ENCODE assay signal across 19 cellular contexts in genomic region chr3:170599995-170600624, GRCh38. TPM values are rescaled to one million over a fixed set of nuclear protein-coding genes. Genes with fewer than 3 reads are reported as not detected.
DNase-seq lines count a peak whose midpoint lies in the region; ATAC-seq and TF ChIP-seq lines count a peak whose summit lies in the region.
"Had no signal": no experiment of that assay in that cellular context is flagged by ENCODE, and none has a peak within 500 bp of the region (broad histone marks: within the 10 kb centered on the region; RNA-seq: fewer than 3 reads in every experiment).

No MANE protein-coding gene starts in this region.

- ATAC-seq in mucosa of descending colon = peak; percentile 32

- H3K36me3 ChIP-seq in mucosa of descending colon (ENCODE audit: low read depth) (no peaks in the 10 kb centered on the region), OCI-LY7 (ENCODE audit: insufficient read depth, low read length) (no peaks in the 10 kb centered on the region)
- H3K36me3 ChIP-seq: BLaER1 treated with 17β-estradiol and CSF1 and Interleukin-3, amounts not matched to agents 10 nM and 100 nM; HAP-1 had no signal

- intact Hi-C loops in mucosa of descending colon (cut with DNase I, micrococcal nuclease) (no loop called here), OCI-LY7 (cut with micrococcal nuclease; ENCODE audit: unreplicated experiment) (no loop called here)

- peaks cover 7% of the 10 kb centered on the region for H3K4me1 ChIP-seq in mucosa of descending colon (ENCODE audit: low read depth)
- no peaks in the 10 kb centered on the region for H3K4me1 ChIP-seq in OCI-LY7 (ENCODE audit: insufficient read depth, low read length, poor library complexity, severe bottlenecking)
- H3K4me1 ChIP-seq: BLaER1 treated with 17β-estradiol and CSF1 and Interleukin-3, amounts not matched to agents 10 nM and 100 nM; HAP-1 had no signal

- CTCF ChIA-PET in OCI-LY7 (lab: Charles Lee; ENCODE audit: unreplicated experiment) = no interaction called here

- no peaks in the 10 kb centered on the region for H3K79me2 ChIP-seq in OCI-LY7 (ENCODE audit: insufficient read depth, low read depth, low read length)

- POLR2A ChIA-PET in OCI-LY7 (lab: Charles Lee) = interaction anchor here (0.7 to 1.3 kb wide), 3 partner anchors 8 to 14 kb away, joined by 3 to 4 read pairs (median 3); partner anchors contain the start of gene SLC7A14

- H3K9me2 ChIP-seq in OCI-LY7 (ENCODE audit: insufficient read depth, low read length) = no peaks in the 10 kb centered on the region

- no TSS peak for BruUV-seq in OCI-LY7 (replicated peaks; lab: Mats Ljungman, UMichigan)

- DNase-seq in HuH-7 (ENCODE audit: low spot score) = peak; percentile 39
- peak; percentile 35 for DNase-seq in SW480 (ENCODE audit: low spot score)
- peak in 1 of 3 donors; percentile 9 for DNase-seq in mucosa of descending colon
- DNase-seq in NCI-H82 (lab: John Stamatoyannopoulos, UW) = no peak
- no peak for DNase-seq in OCI-LY7 (ENCODE audit: low spot score)
- DNase-seq in NCI-H524 treated with DMSO at 0.1 percent for 48 hours (lab: John Stamatoyannopoulos, UW) = no peak
- DNase-seq: ACHN; Calu3; CD4-positive, CD25-positive, alpha-beta regulatory T cell; DMS 273 treated with DMSO at 0.1 percent for 48 hours; DMS79 treated with DMSO at 0.1 percent for 48 hours; EL; GOT3; HFFc6; IMR-90 had no signal

- H2AFZ ChIP-seq in OCI-LY7 (ENCODE audit: low read length) = no peak overlapping the region

- TF ChIP-seq CTCF in 22Rv1 (IDR thresholded peaks at IDR 0.05) = no peak
- TF ChIP-seq CTCF in mucosa of descending colon (IDR thresholded peaks at IDR 0.05) = no peak
- TF ChIP-seq CTCF in OCI-LY7 (conservative IDR thresholded peaks at IDR 0.05; ENCODE audit: low read length) = no peak

- H3K4me3 ChIP-seq in mucosa of descending colon (no peak overlapping the region), OCI-LY7 (ENCODE audit: low read depth, low read length, poor library complexity, severe bottlenecking) (no peak overlapping the region)
- H3K4me3 ChIP-seq: BLaER1 treated with 17β-estradiol and CSF1 and Interleukin-3, amounts not matched to agents 10 nM and 100 nM; HAP-1 had no signal

- H3K4me2 ChIP-seq in OCI-LY7 (ENCODE audit: low read length) = no peak overlapping the region
- H3K4me2 ChIP-seq: BLaER1 treated with 17β-estradiol and CSF1 and Interleukin-3, amounts not matched to agents 10 nM and 100 nM had no signal

- H3K9me3 ChIP-seq in mucosa of descending colon (no peaks in the 10 kb centered on the region), OCI-LY7 (ENCODE audit: low read length) (no peaks in the 10 kb centered on the region)
- H3K9me3 ChIP-seq: BLaER1 treated with 17β-estradiol and CSF1 and Interleukin-3, amounts not matched to agents 10 nM and 100 nM; HAP-1 had no signal

- H4K20me1 ChIP-seq in OCI-LY7 (ENCODE audit: insufficient read depth, low read length) = no peaks in the 10 kb centered on the region
- H4K20me1 ChIP-seq: BLaER1 treated with 17β-estradiol and CSF1 and Interleukin-3, amounts not matched to agents 10 nM and 100 nM had no signal

- H3K27ac ChIP-seq in 22Rv1 (peak overlapping the region; percentile 89), OCI-LY7 (ENCODE audit: low read depth, low read length, poor library complexity, severe bottlenecking) (no peak overlapping the region)
- H3K27ac ChIP-seq: BLaER1 treated with 17β-estradiol and CSF1 and Interleukin-3, amounts not matched to agents 10 nM and 100 nM had no signal

RNA-seq across cellular contexts. Expression of gene SLC7A14, which starts 14.2 kb away (rescaled TPM):
- total RNA-seq in mucosa of descending colon (1 to 10 TPM in 1 of 3 donors, under 1 TPM in 2; 0.26 to 2.9 (median 0.29) TPM), OCI-LY7 (2022) (not detected in 2 replicates)
- 0.03 TPM in 1 of 2 replicates, not detected in the other for total RNA-seq in OCI-LY7 (2014; rRNA removed; shearing (Covaris generic))
- total RNA-seq: A172; Calu3; CD4-positive, CD25-positive, alpha-beta regulatory T cell had no signal

Comparison
In these comparisons a context has a peak if more than half of its experiments do, and no peak if none do; other contexts are left out.
1. DNase-seq: peak in HuH-7 (single experiment) and SW480 (single experiment); none in NCI-H82 (single experiment), OCI-LY7 (single experiment) and NCI-H524 treated with DMSO at 0.1 percent for 48 hours (single experiment).